10 cellular contexts compared by ENCODE assay signal in the genomic region with DNA sequence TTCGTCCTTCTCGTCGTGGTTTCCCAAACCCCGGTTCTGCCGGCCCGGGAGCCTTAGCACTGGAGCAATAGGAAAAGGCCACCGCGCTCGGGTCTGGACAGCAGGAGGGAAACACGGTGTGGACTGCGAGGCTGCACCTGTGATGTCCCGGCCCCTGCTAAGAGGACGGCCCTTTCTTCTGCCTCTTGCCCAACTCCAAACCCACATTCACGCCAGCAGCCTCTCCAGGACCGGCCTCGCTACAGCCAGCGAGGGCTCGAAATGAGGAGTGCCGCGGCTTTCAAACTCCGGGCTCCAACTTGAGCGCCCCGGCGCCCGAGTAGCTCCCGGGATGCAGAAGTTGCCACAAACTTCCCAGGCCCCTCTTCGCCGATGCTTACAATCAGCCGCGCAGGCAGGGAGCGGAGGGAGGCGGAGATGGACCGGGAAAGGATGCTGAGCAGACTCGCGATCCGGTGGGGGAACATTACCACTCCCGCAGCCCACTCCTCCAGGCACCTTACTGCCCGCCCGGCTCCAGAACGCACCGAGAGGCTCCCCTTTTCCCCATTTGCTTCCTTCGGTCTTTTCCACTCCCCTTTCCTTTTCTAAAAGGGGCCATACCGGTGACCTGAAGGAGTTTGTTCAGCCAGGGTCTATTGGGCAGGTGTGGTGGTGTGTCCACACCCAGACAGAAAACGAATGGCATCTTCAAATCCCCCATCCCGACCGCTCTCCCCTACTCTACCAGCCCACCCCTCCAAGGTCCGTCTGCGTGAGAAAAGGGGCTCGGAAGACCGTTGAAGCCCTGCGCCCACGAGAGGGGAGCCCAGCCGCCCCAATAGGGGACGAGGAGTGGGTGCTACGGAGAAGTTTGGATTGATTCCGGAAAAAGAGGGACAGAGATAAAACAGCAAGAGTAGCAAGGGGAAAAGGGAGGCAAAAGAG. TPM values are rescaled to one million over a fixed set of nuclear protein-coding genes. Genes with fewer than 3 reads are reported as not detected.
A peak's percentile ranks its signal among the peaks of the same experiment; 100 is the strongest.
DNase-seq lines count a peak whose midpoint lies in the region; ATAC-seq, FAIRE-seq and TF ChIP-seq lines count a peak whose summit lies in the region.
"Had no signal": no experiment of that assay in that cellular context is flagged by ENCODE, and none has a peak within 500 bp of the region (broad histone marks: within the 10 kb centered on the region; RNA-seq: fewer than 3 reads in every experiment).

No MANE protein-coding gene starts in this region.

- DNase-seq in DMS53 (lab: John Stamatoyannopoulos, UW) (peak; percentile 21), DMS53 treated with DMSO at 0.1 percent for 48 hours (lab: John Stamatoyannopoulos, UW; ENCODE audit: unreplicated experiment) (no peak), H1 (ENCODE audit: low read depth in 1 of 2, low spot score in 2 of 2) (peak in 1 of 2 experiments; percentile 73), mucosa of descending colon (peak; percentile 42 to 68 (median 62)), testis (no peak), glomerular visceral epithelial cell (ENCODE audit: extremely low spot score) (no peak), kidney glomerular epithelial cell (lab: John Stamatoyannopoulos, UW) (no peak)

- 1% methylated on average over 47 of the region's 56 CpGs; no CpG with 5 or more reads in 1 of the 2 experiments for WGBS in H1 (ENCODE audit: extremely low coverage in 1 of 2, insufficient coverage in 1 of 2, insufficient read length in 1 of 2, insufficient replicate concordance in 2 of 2, low coverage in 1 of 2, low lambda C conversion rate in 2 of 2, missing lambda C conversion rate in 1 of 2), 2 experiments
- 1 to 2% methylated on average over 45 to 54 of the region's 56 CpGs for WGBS in testis, 2 donors

- no peak overlapping the region for H4K5ac ChIP-seq in H1 (ENCODE audit: insufficient read length, low read depth, low read length)

- peak overlapping the region; percentile 79 for H2AFZ ChIP-seq in H1 (ENCODE audit: low read length)

- no peak overlapping the region for H3K23ac ChIP-seq in H1 (ENCODE audit: insufficient read length)

- 0 out of 2 replicates have a peak overlapping the region, but pooled peaks have one; percentile 20 for H4K8ac ChIP-seq in H1 (ENCODE audit: extremely low read depth, insufficient read depth, low read length)

- H3K27me3 ChIP-seq in H1 (replicated peaks in 1 of 4; ENCODE audit: control insufficient read depth in 3 of 4, extremely low read depth in 1 of 4, insufficient read depth in 3 of 4, low read length in 3 of 4) (peaks cover 0 to 19% (median 10%) of the 10 kb centered on the region in 4 experiments; a peak in 6 of 7 replicates), testis (no peaks in the 10 kb centered on the region)

- no peak overlapping the region for H2BK120ac ChIP-seq in H1 (replicated peaks; ENCODE audit: low read depth, low read length)

- TF ChIP-seq CTCF in WI38 (IDR thresholded peaks at IDR 0.05; ENCODE audit: low read depth, low read length) (no peak), H1 (IDR thresholded peaks at IDR 0.05; ENCODE audit: control extremely low read depth in 1 of 3, insufficient read depth in 1 of 3, low read depth in 1 of 3, low read length in 3 of 3) (no peak), mucosa of descending colon (IDR thresholded peaks at IDR 0.05) (no peak), testis (IDR thresholded peaks at IDR 0.05) (no peak)

- H2AK5ac ChIP-seq in H1 (ENCODE audit: low read depth, low read length) = no peak overlapping the region

- CTCF ChIA-PET in H1 (lab: Charles Lee; ENCODE audit: partially characterized antibody) = interaction anchor here (1.0 to 1.5 kb wide), 3 partner anchors 20 to 550 kb away, joined by 3 read pairs; no protein-coding TSS in a partner anchor

- peak overlapping the region; percentile 41; the same call in 1 of the 2 replicates for H2BK5ac ChIP-seq in H1 (ENCODE audit: low read depth, low read length)

- no peak for TF ChIP-seq EP300 in H1 (IDR thresholded peaks at IDR 0.05; ENCODE audit: borderline replicate concordance in 1 of 2, low read depth in 2 of 2, low read length in 2 of 2)

- H3K4ac ChIP-seq in H1 (replicated peaks; ENCODE audit: insufficient read length, low read depth, low read length) = no peak overlapping the region

- peak; percentile 39 for ATAC-seq in mucosa of descending colon

- peak overlapping the region; percentile 24 to 51 (median 39); a peak in 2 of 7 replicates for H3K9ac ChIP-seq in H1 (replicated peaks in 1 of 4; ENCODE audit: extremely low read depth in 1 of 4, low read depth in 3 of 4, low read length in 3 of 4)

- no peaks in the 10 kb centered on the region for H4K20me1 ChIP-seq in H1 (replicated peaks in 1 of 2; ENCODE audit: control insufficient read depth in 1 of 2, insufficient read depth in 2 of 2, low read length in 2 of 2)

- no peak for TF ChIP-seq POLR2A in H1 (IDR thresholded peaks at IDR 0.05; ENCODE audit: control extremely low read depth in 1 of 2, low read depth in 2 of 2, low read length in 2 of 2)
- TF ChIP-seq POLR2A in testis (IDR thresholded peaks at IDR 0.05) = no peak

- peaks cover 0 to 4% (median 2%) of the 10 kb centered on the region in 4 experiments; a peak in 3 of 8 replicates for H3K36me3 ChIP-seq in H1 (ENCODE audit: control insufficient read depth in 2 of 4, insufficient read depth in 4 of 4, low read length in 3 of 4)
- no peaks in the 10 kb centered on the region for H3K36me3 ChIP-seq in mucosa of descending colon (ENCODE audit: low read depth)
- H3K36me3 ChIP-seq in testis (ENCODE audit: low read depth, missing control alignments) = no peaks in the 10 kb centered on the region

- no peak overlapping the region for H3K14ac ChIP-seq in H1 (ENCODE audit: insufficient read length)

- TF ChIP-seq RAD21 in H1 (IDR thresholded peaks at IDR 0.05 in 1 of 2, conservative IDR thresholded peaks at IDR 0.05 in 1 of 2; ENCODE audit: low read depth in 2 of 2, low read length in 2 of 2) = no peak

- H3K4me3 ChIP-seq in WI38 (ENCODE audit: low read depth, low read length) (0 out of 2 replicates have a peak overlapping the region, but pooled peaks have one; percentile 12), H1 (ENCODE audit: extremely low read depth in 1 of 4, insufficient read depth in 2 of 4, low read depth in 3 of 4, low read length in 4 of 4) (peak overlapping the region; percentile 63 to 92 (median 80)), mucosa of descending colon (peak overlapping the region; percentile 25), testis (peak overlapping the region; percentile 48 to 65)

- H3K9me3 ChIP-seq in H1 (ENCODE audit: insufficient read depth in 2 of 2, low read depth in 1 of 2, low read length in 1 of 2) (peaks cover 0 to 3% of the 10 kb centered on the region in 2 experiments; a peak in 1 of 4 replicates), mucosa of descending colon (peaks cover 5% of the 10 kb centered on the region), testis (no peaks in the 10 kb centered on the region)

- peaks cover 20% of the 10 kb centered on the region; the same call in 1 of the 2 replicates for H3K23me2 ChIP-seq in H1 (ENCODE audit: low read depth, low read length)

- H3K4me1 ChIP-seq in H1 (replicated peaks in 1 of 4; ENCODE audit: control insufficient read depth in 3 of 4, insufficient read depth in 4 of 4, low read length in 3 of 4) (peaks cover 0 to 10% (median 2%) of the 10 kb centered on the region in 4 experiments; a peak in 3 of 7 replicates), mucosa of descending colon (ENCODE audit: low read depth) (peaks cover 12% of the 10 kb centered on the region), testis (peaks cover 13% of the 10 kb centered on the region)

- POLR2A ChIA-PET in H1 (lab: Charles Lee; ENCODE audit: partially characterized antibody) = interaction anchor here (0.6 to 1.8 kb wide), 3 partner anchors 12 to 27 kb away, joined by 3 to 6 read pairs (median 4); a partner anchor contains a TSS

- H3K18ac ChIP-seq in H1 (ENCODE audit: extremely low read depth, low read length) = peak overlapping the region; percentile 55; the same call in 1 of the 2 replicates

- H3K56ac ChIP-seq in H1 (replicated peaks; ENCODE audit: insufficient read length, low read depth, low read length) = peak overlapping the region; percentile 36

- peaks cover 0 to 33% of the 10 kb centered on the region in 2 experiments; a peak in 2 of 4 replicates for H3K79me2 ChIP-seq in H1 (ENCODE audit: control insufficient read depth in 1 of 2, insufficient read depth in 2 of 2, low read length in 2 of 2)

- no peaks in the 10 kb centered on the region; the same call in 1 of the 2 replicates for H3K79me1 ChIP-seq in H1 (ENCODE audit: low read depth, low read length)

- intact Hi-C loops in mucosa of descending colon (cut with DNase I, micrococcal nuclease) = no loop called here
- intact Hi-C loops in testis (cut with DNase I; ENCODE audit: low total_unique reads) = no loop called here

- peak overlapping the region; percentile 1; the same call in 1 of the 2 replicates for H2BK20ac ChIP-seq in H1 (ENCODE audit: low read length)

- H2BK15ac ChIP-seq in H1 (ENCODE audit: low read length) = peak overlapping the region; percentile 61; the same call in 1 of the 2 replicates

- H2BK12ac ChIP-seq in H1 (ENCODE audit: low read depth, low read length) = peak overlapping the region; percentile 12; the same call in 1 of the 2 replicates

- peak overlapping the region; percentile 83 to 96 for H3K4me2 ChIP-seq in H1 (ENCODE audit: insufficient read depth in 1 of 2, low read depth in 2 of 2, low read length in 2 of 2)

- FAIRE-seq in H1 (lab: Jason Lieb, UNC) = no peak
- FAIRE-seq: A204.1, TTC549 had no signal

- no peak overlapping the region for H4K91ac ChIP-seq in H1 (replicated peaks; ENCODE audit: insufficient read length, low read length)

- H3K27ac ChIP-seq in H1 (ENCODE audit: low read depth, low read length) (no peak overlapping the region), testis (peak overlapping the region in 1 of 2 donors; percentile 65)

TF ChIP-seq in H1, 55 proteins besides CTCF, POLR2A, EP300 and RAD21 (continues in another document):
- peak; percentile 75 for TF ChIP-seq KDM4A (IDR thresholded peaks at IDR 0.05; ENCODE audit: low read depth, low read length, severe bottlenecking)
- no peak for TF ChIP-seq CBX8 (IDR thresholded peaks at IDR 0.05; ENCODE audit: borderline replicate concordance, low read depth, low read length)
- peak; percentile 86 for TF ChIP-seq CTBP2 (IDR thresholded peaks at IDR 0.05; ENCODE audit: borderline replicate concordance, insufficient read depth, insufficient read length, low read length)

RNA-seq across cellular contexts. Expression of a gene that starts 18.8 kb away (rescaled TPM):
- total RNA-seq in H1 (2021; fragmentation: NEBNext Ultra II Directional; extraction: Animal tissue kit (Norgen Biotek cat#: 25700)) = 28.0 and 28.4 TPM in 2 replicates
- 13.2 and 18.8 TPM in 2 replicates for polyA plus RNA-seq in H1 (2011; rRNA removed)
- 18.9 TPM for polyA plus RNA-seq in H1 (2011; cell fraction: cytosol; rRNA removed)
- polyA plus RNA-seq in H1 (2011; cell fraction: nucleus; rRNA removed) = 45.8 TPM
- polyA plus RNA-seq in H1 (2012, experiment 1 of 2) = 17.1 to 37.0 TPM (median 24.4 TPM) in 4 replicates
- 1.9 TPM for polyA plus RNA-seq in H1 (2012, experiment 2 of 2)
- 29.0 TPM for polyA plus RNA-seq in H1 (2013, experiment 1 of 2)
- polyA plus RNA-seq in H1 (2013, experiment 2 of 2) = 28.8 TPM
- polyA minus RNA-seq in H1 (2011; rRNA and poly(A)+ RNA removed) = 103 and 105 TPM in 2 replicates
- polyA minus RNA-seq in H1 (2011; cell fraction: cytosol; rRNA and poly(A)+ RNA removed) = 24.1 TPM
- polyA minus RNA-seq in H1 (2011; cell fraction: nucleus; rRNA and poly(A)+ RNA removed) = 108 TPM
- 10 to 100 TPM; 31.2 to 87.9 (median 49.7) TPM for total RNA-seq in mucosa of descending colon
- total RNA-seq in testis = 10 to 100 TPM; 36.1 to 44.4 TPM
- 12.6 TPM for polyA plus RNA-seq in testis (ENCODE audit: insufficient read depth, low read depth, low replicate concordance)

Comparison
In these comparisons a context has a peak if more than half of its experiments do, and no peak if none do; other contexts are left out.
1. DNase-seq: peak in DMS53 (single experiment) and mucosa of descending colon (3 of 3); none in DMS53 treated with DMSO at 0.1 percent for 48 hours (single experiment), testis (single experiment), glomerular visceral epithelial cell (single experiment) and kidney glomerular epithelial cell (single experiment).
2. H3K4me3 ChIP-seq: peak in every context shown above with its lines; median percentile 80 in H1; 56 in testis; 25 in mucosa of descending colon; 12 in WI38.